ENCODE assay signal across 8 cellular contexts in the genomic region with DNA sequence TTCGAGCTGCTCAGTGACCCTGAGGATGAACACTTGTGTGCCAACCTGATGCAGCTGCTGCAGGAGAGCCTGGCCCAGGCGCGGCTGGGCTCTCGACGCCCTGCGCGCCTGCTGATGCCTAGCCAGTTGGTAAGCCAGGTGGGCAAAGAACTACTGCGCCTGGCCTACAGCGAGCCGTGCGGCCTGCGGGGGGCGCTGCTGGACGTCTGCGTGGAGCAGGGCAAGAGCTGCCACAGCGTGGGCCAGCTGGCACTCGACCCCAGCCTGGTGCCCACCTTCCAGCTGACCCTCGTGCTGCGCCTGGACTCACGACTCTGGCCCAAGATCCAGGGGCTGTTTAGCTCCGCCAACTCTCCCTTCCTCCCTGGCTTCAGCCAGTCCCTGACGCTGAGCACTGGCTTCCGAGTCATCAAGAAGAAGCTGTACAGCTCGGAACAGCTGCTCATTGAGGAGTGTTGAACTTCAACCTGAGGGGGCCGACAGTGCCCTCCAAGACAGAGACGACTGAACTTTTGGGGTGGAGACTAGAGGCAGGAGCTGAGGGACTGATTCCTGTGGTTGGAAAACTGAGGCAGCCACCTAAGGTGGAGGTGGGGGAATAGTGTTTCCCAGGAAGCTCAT. TPM values are rescaled to one million over a fixed set of nuclear protein-coding genes. Genes with fewer than 3 reads are reported as not detected.
DNase-seq lines count a peak whose midpoint lies in the region; TF ChIP-seq lines count a peak whose summit lies in the region.

No MANE protein-coding gene starts in this region.

- H3K4me2 ChIP-seq in neural cell (ENCODE audit: low read length), result peak overlapping the region; percentile 97

- H3K4me3 ChIP-seq in fibroblast of the aortic adventitia (ENCODE audit: low read depth, low read length) (peak overlapping the region; percentile 98), neural cell (ENCODE audit: low read length) (peak overlapping the region; percentile 99)

- H3K27me3 ChIP-seq in neural cell (ENCODE audit: insufficient read depth, low read depth, low read length), result no peaks in the 10 kb centered on the region

- TF ChIP-seq EP300 in neural cell (conservative IDR thresholded peaks at IDR 0.05; ENCODE audit: poor library complexity, severe bottlenecking), result no peak

- peak; percentile 64 for TF ChIP-seq RAD21 in neural cell (conservative IDR thresholded peaks at IDR 0.05)

- H3K9ac ChIP-seq in neural cell (ENCODE audit: low read length), result peak overlapping the region; percentile 85

- peak; percentile 55 for DNase-seq in NK-92 treated with Interleukin-12 subunit alpha and Interleukin-12 subunit beta, amount 100 ng/mL, for 24 hours (lab: John Stamatoyannopoulos, UW)
- no peak for DNase-seq in NK-92 (lab: John Stamatoyannopoulos, UW; ENCODE audit: unreplicated experiment)
- DNase-seq in NOMO-1 treated with dmso at 0.1 percent for 144 hours (lab: John Stamatoyannopoulos, UW; ENCODE audit: unreplicated experiment), result peak; percentile 29
- peak; percentile 68 for DNase-seq in activated effector memory CD4-positive, alpha-beta T cell treated with Interleukin-2 at 50 U/mL for 16 hours
- DNase-seq in fibroblast of the aortic adventitia (ENCODE audit: low read depth), result peak; percentile 75
- peak; percentile 84 for DNase-seq in ureter (ENCODE audit: low spot score)
- no peak for DNase-seq in GF-D8 (lab: John Stamatoyannopoulos, UW)

- H3K9me2 ChIP-seq in neural cell (ENCODE audit: insufficient read depth, low read length), result no peaks in the 10 kb centered on the region

- no peaks in the 10 kb centered on the region for H4K20me1 ChIP-seq in neural cell (ENCODE audit: insufficient read depth)

- no peaks in the 10 kb centered on the region for H3K36me3 ChIP-seq in neural cell (ENCODE audit: insufficient read depth, low read length)

- no peaks in the 10 kb centered on the region for H3K9me3 ChIP-seq in neural cell (ENCODE audit: low read length)

- peaks cover 20% of the 10 kb centered on the region for H3K79me2 ChIP-seq in neural cell (replicated peaks; ENCODE audit: insufficient read depth, low read length)

- H2AFZ ChIP-seq in neural cell (ENCODE audit: low read depth, low read length), result no peak overlapping the region

- peak overlapping the region; percentile 94 for H3K27ac ChIP-seq in neural cell (ENCODE audit: low read length)

- peaks cover 8% of the 10 kb centered on the region for H3F3A ChIP-seq in neural cell (ENCODE audit: insufficient read depth, low read length, poor library complexity, severe bottlenecking)

- TF ChIP-seq CTCF in fibroblast of the aortic adventitia (IDR thresholded peaks at IDR 0.05; ENCODE audit: insufficient read depth, low read length) (peak; percentile 75), neural cell (IDR thresholded peaks at IDR 0.05; ENCODE audit: poor library complexity, severe bottlenecking) (peak; percentile 73)

TF ChIP-seq in neural cell, 6 proteins besides CTCF, POLR2A, EP300 and RAD21:
- TF ChIP-seq TAF1 (IDR thresholded peaks at IDR 0.05; ENCODE audit: low read depth) (no peak), MXI1 (conservative IDR thresholded peaks at IDR 0.05; ENCODE audit: poor library complexity, severe bottlenecking) (no peak), SMC3 (conservative IDR thresholded peaks at IDR 0.05; ENCODE audit: poor library complexity) (peak; percentile 72), POLR2AphosphoS5 (IDR thresholded peaks at IDR 0.05) (no peak), EZH2 (IDR thresholded peaks at IDR 0.05; ENCODE audit: borderline replicate concordance, insufficient read depth, low read length, poor library complexity, severe bottlenecking) (no peak)

RNA-seq across cellular contexts. Expression of a gene that starts 1.1 kb away (rescaled TPM):
- 52.4 and 166 TPM in 2 replicates for total RNA-seq in fibroblast of the aortic adventitia (ENCODE audit: low replicate concordance)
- polyA plus RNA-seq in neural cell, result 29.7 and 29.9 TPM in 2 replicates
- 39.1 and 52.6 TPM in 2 replicates for polyA minus RNA-seq in neural cell
- total RNA-seq in ureter, result 525 TPM

RNA-seq across cellular contexts. Expression of a gene that starts 58.8 kb away (rescaled TPM):
- total RNA-seq in fibroblast of the aortic adventitia (ENCODE audit: low replicate concordance) (44.4 and 49.2 TPM in 2 replicates), ureter (39.3 TPM)
- polyA plus RNA-seq in neural cell, result 39.6 and 41.1 TPM in 2 replicates
- 49.2 and 52.3 TPM in 2 replicates for polyA minus RNA-seq in neural cell

RNA-seq across cellular contexts. Expression of a gene that starts 59.0 kb away (rescaled TPM):
- 16.4 and 61.7 TPM in 2 replicates for total RNA-seq in fibroblast of the aortic adventitia (ENCODE audit: low replicate concordance)
- 209 and 212 TPM in 2 replicates for polyA plus RNA-seq in neural cell
- polyA minus RNA-seq in neural cell, result 59.9 and 75.9 TPM in 2 replicates
- total RNA-seq in ureter, result 134 TPM

Comparison
In these comparisons a context has a peak if more than half of its experiments do, and no peak if none do; other contexts are left out.
1. DNase-seq: peak in NK-92 treated with Interleukin-12 subunit alpha and Interleukin-12 subunit beta, amount 100 ng/mL, for 24 hours (single experiment), NOMO-1 treated with dmso at 0.1 percent for 144 hours (single experiment), activated effector memory CD4-positive, alpha-beta T cell treated with Interleukin-2 at 50 U/mL for 16 hours (single experiment), fibroblast of the aortic adventitia (single experiment) and ureter (single experiment); none in NK-92 (single experiment) and GF-D8 (single experiment).